ENCODE assay signal across 15 cellular contexts in the genomic region with DNA sequence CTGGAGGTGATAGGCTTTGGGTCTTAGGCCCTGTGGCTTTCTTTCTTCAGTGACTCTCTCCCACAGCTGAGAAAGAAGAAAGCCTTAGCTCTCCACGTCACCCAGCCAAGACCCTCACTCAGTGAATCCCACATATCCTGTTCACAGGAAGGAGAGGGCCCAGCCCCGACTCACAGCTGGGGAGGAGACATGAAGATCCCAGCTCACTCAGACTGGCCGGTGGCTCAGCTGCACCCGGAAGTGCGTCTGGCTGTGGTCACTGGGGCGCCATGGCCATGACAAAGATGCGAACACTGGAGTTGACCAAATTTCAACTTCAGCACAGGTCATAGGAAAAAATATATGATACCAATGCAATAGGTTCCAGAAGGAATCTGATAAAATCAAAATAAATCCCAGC. TPM values are rescaled to one million over a fixed set of nuclear protein-coding genes. Genes with fewer than 3 reads are reported as not detected.
DNase-seq lines count a peak whose midpoint lies in the region; ATAC-seq, FAIRE-seq and TF ChIP-seq lines count a peak whose summit lies in the region.
"Had no signal": no experiment of that assay in that cellular context is flagged by ENCODE, and none has a peak within 500 bp of the region (broad histone marks: within the 10 kb centered on the region; RNA-seq: fewer than 3 reads in every experiment).

No MANE protein-coding gene starts in this region.

- H3K4me2 ChIP-seq in K562 (ENCODE audit: insufficient read depth, low read length), result no peak overlapping the region
- H3K4me2 ChIP-seq in osteoblast (ENCODE audit: insufficient read depth, low read length), result no peak overlapping the region
- H3K4me2 ChIP-seq: BLaER1 treated with 17β-estradiol and CSF1 and Interleukin-3, amounts not matched to agents 10 nM and 100 nM; GM23338 had no signal

- H3K4me3 ChIP-seq in K562, result no peak overlapping the region
- no peak overlapping the region for H3K4me3 ChIP-seq in sigmoid colon
- no peak overlapping the region for H3K4me3 ChIP-seq in osteoblast (ENCODE audit: insufficient read depth, low read length)
- H3K4me3 ChIP-seq: BLaER1 treated with 17β-estradiol and CSF1 and Interleukin-3, amounts not matched to agents 10 nM and 100 nM; GM12878; GM23338 had no signal

- BruUV-seq in K562 (replicated peaks; lab: Mats Ljungman, UMichigan), result no TSS peak

- POLR2A ChIA-PET in K562 (lab: Yijun Ruan, JAX), result no interaction called here

- H4K20me1 ChIP-seq in K562 (replicated peaks; ENCODE audit: control insufficient read depth, insufficient read depth, low read length), result no peaks in the 10 kb centered on the region
- H4K20me1 ChIP-seq in osteoblast (ENCODE audit: insufficient read depth, low read length), result no peaks in the 10 kb centered on the region
- H4K20me1 ChIP-seq: BLaER1 treated with 17β-estradiol and CSF1 and Interleukin-3, amounts not matched to agents 10 nM and 100 nM had no signal

- H3K79me2 ChIP-seq in K562 (ENCODE audit: control insufficient read depth, insufficient read depth, low read length) (no peaks in the 10 kb centered on the region), osteoblast (ENCODE audit: insufficient read depth, low read length) (no peaks in the 10 kb centered on the region)

- H3K9me3 ChIP-seq in K562 (replicated peaks; ENCODE audit: control insufficient read depth, insufficient read depth, low read depth, low read length), result no peaks in the 10 kb centered on the region
- H3K9me3 ChIP-seq in sigmoid colon, result peaks cover 0 to 3% (median 0%) of the 10 kb centered on the region in 4 donors
- no peaks in the 10 kb centered on the region for H3K9me3 ChIP-seq in osteoblast (ENCODE audit: low read depth, low read length)

- TF ChIP-seq CTCF in K562 (IDR thresholded peaks at IDR 0.05 in 2 of 3, conservative IDR thresholded peaks at IDR 0.05 in 1 of 3; ENCODE audit: insufficient read depth in 2 of 3, low read depth in 1 of 3, low read length in 3 of 3) (no peak), sigmoid colon (IDR thresholded peaks at IDR 0.05) (no peak), osteoblast (IDR thresholded peaks at IDR 0.05; ENCODE audit: extremely low read depth, low read depth, low read length) (no peak)

- no peaks in the 10 kb centered on the region for H3K9me1 ChIP-seq in K562 (ENCODE audit: control insufficient read depth, insufficient read depth, low read length)

- no peak for ATAC-seq in K562
- ATAC-seq: GM12878, GM23338 had no signal

- H3K9ac ChIP-seq in K562 (ENCODE audit: insufficient read depth in 1 of 2, low read depth in 2 of 2, low read length in 2 of 2), result no peak overlapping the region
- H3K9ac ChIP-seq: BLaER1 treated with 17β-estradiol and CSF1 and Interleukin-3, amounts not matched to agents 10 nM and 100 nM had no signal

- TF ChIP-seq EP300 in K562 (IDR thresholded peaks at IDR 0.05; ENCODE audit: low read length) (no peak), sigmoid colon (IDR thresholded peaks at IDR 0.05) (no peak)

- H3K27ac ChIP-seq in K562 (ENCODE audit: extremely low read depth, low read depth, low read length), result no peak overlapping the region
- no peak overlapping the region for H3K27ac ChIP-seq in sigmoid colon
- no peak overlapping the region for H3K27ac ChIP-seq in osteoblast (ENCODE audit: low read depth, low read length)
- H3K27ac ChIP-seq: BLaER1 treated with 17β-estradiol and CSF1 and Interleukin-3, amounts not matched to agents 10 nM and 100 nM had no signal

- in situ Hi-C loops in K562 (cut with MboI), result no loop called here

- intact Hi-C loops in K562 (cut with micrococcal nuclease) (no loop called here), sigmoid colon (cut with DNase I) (no loop called here), cardiac septum (cut with DNase I) (no loop called here)

- H3K27me3 ChIP-seq in K562 (ENCODE audit: control insufficient read depth in 2 of 2, insufficient read depth in 2 of 2, low read length in 2 of 2) (no peaks in the 10 kb centered on the region), sigmoid colon (peaks cover 0 to 9% (median 0%) of the 10 kb centered on the region in 3 donors), osteoblast (ENCODE audit: insufficient read depth, low read length) (peaks cover 6% of the 10 kb centered on the region)
- H3K27me3 ChIP-seq: BLaER1 treated with 17β-estradiol and CSF1 and Interleukin-3, amounts not matched to agents 10 nM and 100 nM had no signal

- CTCF ChIA-PET in K562 (lab: Yijun Ruan, JAX; ENCODE audit: low intra/inter-chr PET ratio), result no interaction called here

- H3K4me1 ChIP-seq in K562 (replicated peaks in 1 of 2; ENCODE audit: control insufficient read depth in 2 of 2, insufficient read depth in 2 of 2, low read length in 2 of 2) (peaks cover 0 to 20% of the 10 kb centered on the region in 2 experiments; a peak in 2 of 5 replicates), sigmoid colon (no peaks in the 10 kb centered on the region), osteoblast (ENCODE audit: insufficient read depth, low read length) (no peaks in the 10 kb centered on the region)

- TF ChIP-seq RAD21 in K562 (CRISPR knock-in tag; conservative IDR thresholded peaks at IDR 0.05 in 1 of 2, IDR thresholded peaks at IDR 0.05 in 1 of 2), result no peak

- no peak for TF ChIP-seq POLR2A in K562 (conservative IDR thresholded peaks at IDR 0.05)
- TF ChIP-seq POLR2A in sigmoid colon (IDR thresholded peaks at IDR 0.05), result no peak

- DNase-seq in D341Med (ENCODE audit: low spot score) (peak; percentile 13), K562 (ENCODE audit: extremely low read depth in 1 of 4, low spot score in 3 of 4) (no peak), mesenteric fat pad (ENCODE audit: low spot score) (peak; percentile 71), sigmoid colon (peak; percentile 48), NCI-H1694 treated with DMSO at 0.1 percent for 48 hours (lab: John Stamatoyannopoulos, UW) (no peak), cardiac septum (ENCODE audit: low spot score) (no peak), osteoblast (ENCODE audit: insufficient read length, low spot score, missing footprints) (no peak)
- no peak for DNase-seq in stimulated activated naive CD4-positive, alpha-beta T cell treated with Interleukin-2 at 50 U/mL for 16 hours (lab: John Stamatoyannopoulos, UW)
- DNase-seq: ACHN; CD4-positive, CD25-positive, alpha-beta regulatory T cell; DMS 273 treated with DMSO at 0.1 percent for 48 hours had no signal

- 85% methylated on average over 6 of the region's 7 CpGs for whole genome bisulfite sequencing in K562 (ENCODE audit: insufficient coverage, low coverage, missing lambda C conversion rate)
- 95 to 96% methylated on average over 7 of the region's 7 CpGs for WGBS in sigmoid colon, 2 donors

- no peaks in the 10 kb centered on the region for H3K36me3 ChIP-seq in K562 (ENCODE audit: control insufficient read depth, insufficient read depth, low read length)
- no peaks in the 10 kb centered on the region for H3K36me3 ChIP-seq in sigmoid colon
- no peaks in the 10 kb centered on the region for H3K36me3 ChIP-seq in osteoblast (ENCODE audit: insufficient read depth, low read length)
- H3K36me3 ChIP-seq: BLaER1 treated with 17β-estradiol and CSF1 and Interleukin-3, amounts not matched to agents 10 nM and 100 nM had no signal

- FAIRE-seq in K562 (lab: Jason Lieb, UNC), result no peak
- FAIRE-seq: GM12878 had no signal

- H2AFZ ChIP-seq in K562 (ENCODE audit: low read depth, low read length) (peak overlapping the region; percentile 44; the same call in 1 of the 2 replicates), osteoblast (ENCODE audit: low read length) (no peak overlapping the region)
- H2AFZ ChIP-seq: GM23338 had no signal

TF ChIP-seq in K562, 482 proteins besides CTCF, POLR2A, EP300 and RAD21:
- TF ChIP-seq HMG20B (CRISPR knock-in tag; IDR thresholded peaks at IDR 0.05) (no peak), ZBTB33 (CRISPR knock-in tag; IDR thresholded peaks at IDR 0.05) (0 out of 2 replicates have a peak, but pooled peaks have one; percentile 44), HNRNPUL1 (IDR thresholded peaks at IDR 0.05; ENCODE audit: low read length) (no peak)

RNA-seq across cellular contexts. Expression of gene DLK1, which starts 14.2 kb away (rescaled TPM):
- 16.9 and 103 TPM in 2 replicates for total RNA-seq in K562 (2011; cell fraction: chromatin; rRNA removed; ENCODE audit: low replicate concordance)
- 80.7 and 188 TPM in 2 replicates for total RNA-seq in K562 (2011; cell fraction: nucleolus; rRNA removed)
- 58.2 and 70.2 TPM in 2 replicates for total RNA-seq in K562 (2011; cell fraction: nucleoplasm; rRNA removed)
- 11.8 and 12.5 TPM in 2 replicates for total RNA-seq in K562 (2014; rRNA removed)
- 3.9 and 5.6 TPM in 2 replicates for total RNA-seq in K562 (2014; rRNA removed; fragmentation: Illumina TruSeq; extraction: Trizol)
- total RNA-seq in K562 (2015; rRNA removed; fragmentation: Illumina TruSeq; extraction: Trizol), result 17.6 and 20.2 TPM in 2 replicates
- 44.2 and 48.3 TPM in 2 replicates for total RNA-seq in K562 (2021)
- 97.2 and 430 TPM in 2 replicates for polyA plus RNA-seq in K562 (2011; rRNA removed)
- polyA plus RNA-seq in K562 (2011; cell fraction: cytosol; rRNA removed), result 306 and 365 TPM in 2 replicates
- polyA plus RNA-seq in K562 (2011; cell fraction: nucleus; rRNA removed), result 296 and 371 TPM in 2 replicates
- 106 and 264 TPM in 2 replicates for polyA plus RNA-seq in K562 (2012)
- 15.3 and 36.5 TPM in 2 replicates for polyA plus RNA-seq in K562 (2014; fragmentation: Illumina TruSeq; extraction: Trizol)
- 1 to 10 TPM; 4.4 to 4.7 TPM for polyA plus RNA-seq in K562 (2014; fragmentation: Nextera tagmentation; extraction: Ambion mirVana)
- polyA plus RNA-seq in K562 (2014; rRNA removed), result 21.4 and 27.5 TPM in 2 replicates
- polyA minus RNA-seq in K562 (2011; rRNA and poly(A)+ RNA removed), result 35.4 and 85.9 TPM in 2 replicates
- polyA minus RNA-seq in K562 (2011; cell fraction: cytosol; rRNA and poly(A)+ RNA removed), result 143 and 458 TPM in 2 replicates
- polyA minus RNA-seq in K562 (2011; cell fraction: nucleus; rRNA and poly(A)+ RNA removed), result 44.6 and 117 TPM in 2 replicates
- total RNA-seq in mesenteric fat pad, result not detected
- total RNA-seq in sigmoid colon, result under 1 TPM in 1 of 4 donors, not detected in 3; 0.36 TPM
- 1 to 10 TPM in 1 of 3 donors, under 1 TPM in 1, not detected in 1; 0.46 to 1.2 TPM for polyA plus RNA-seq in sigmoid colon
- total RNA-seq in cardiac septum, result 1.2 TPM
- total RNA-seq in osteoblast, result not detected in 2 replicates
- total RNA-seq: A172; CD4-positive, CD25-positive, alpha-beta regulatory T cell had no signal
- polyA plus RNA-seq: CD4-positive, CD25-positive, alpha-beta regulatory T cell; GM12878 had no signal

Comparison
In these comparisons a context has a peak if more than half of its experiments do, and no peak if none do; other contexts are left out.
1. DNase-seq: peak in D341Med (single experiment), mesenteric fat pad (single experiment) and sigmoid colon (single experiment); none in K562 (0 of 4), stimulated activated naive CD4-positive, alpha-beta T cell treated with Interleukin-2 at 50 U/mL for 16 hours (single experiment), NCI-H1694 treated with DMSO at 0.1 percent for 48 hours (single experiment), cardiac septum (single experiment) and osteoblast (single experiment).